21 cellular contexts compared by ENCODE assay signal in genomic region chr22:39155421-39155820, GRCh38. TPM values are rescaled to one million over a fixed set of nuclear protein-coding genes. Genes with fewer than 3 reads are reported as not detected.
"Had no signal": no experiment of that assay in that cellular context is flagged by ENCODE, and none has a peak within 500 bp of the region (broad histone marks: within the 10 kb centered on the region; RNA-seq: fewer than 3 reads in every experiment).

No MANE protein-coding gene starts in this region.

- ATAC-seq: activated CD4-positive, CD25-positive, alpha-beta regulatory T cell treated with anti-CD3 and anti-CD28 coated beads, Interleukin-2, amount 50 U/mL, for 24 hours; activated CD8-positive, alpha-beta T cell treated with anti-CD3 and anti-CD28 coated beads for 36 hours; activated T-cell treated with anti-CD3 and anti-CD28 coated beads, Interleukin-2, amount 50 U/mL, for 72 hours; body of pancreas; PC-3 had no signal

- H3K27ac ChIP-seq: ascending aorta, body of pancreas had no signal

- H3K36me3 ChIP-seq: ascending aorta had no signal

- H3K4me3 Mint-ChIP-seq: activated CD8-positive, alpha-beta T cell treated with anti-CD3 and anti-CD28 coated beads for 36 hours; activated naive CD4-positive, alpha-beta T cell treated with anti-CD3 and anti-CD28 coated beads, Interleukin-2, amount 50 U/mL, for 24 hours; activated T-cell treated with anti-CD3 and anti-CD28 coated beads, Interleukin-2, amount 50 U/mL, for 72 hours; T-helper 1 cell treated with Interleukin-12 subunit alpha and Interleukin-12 subunit beta and Interleukin-4 antibody, amounts not matched to agents 30 μg/mL and 1 μg/mL, for 36 hours had no signal

- DNase-seq: activated CD4-positive, alpha-beta T cell treated with anti-CD3 and anti-CD28 coated beads for 4 hours; activated CD8-positive, alpha-beta memory T cell treated with anti-CD3 and anti-CD28 coated beads, Interleukin-2, amount 50 U/mL, for 4 hours; activated CD8-positive, alpha-beta T cell treated with anti-CD3 and anti-CD28 coated beads for 36 hours; activated naive CD4-positive, alpha-beta T cell; activated T-cell treated with anti-CD3 and anti-CD28 coated beads, Interleukin-2, amount 50 U/mL, for 72 hours; body of pancreas; Kasumi-1; KBM-7; NCI-H1105 treated with DMSO at 0.1 percent for 48 hours; NCI-H1436 treated with DMSO at 0.1 percent for 48 hours; NCI-H187 treated with DMSO at 0.1 percent for 48 hours; NCI-H2081 treated with DMSO at 0.1 percent for 48 hours; NCI-H446; NCI-H524; PC-3; SHP77 treated with DMSO at 0.1 percent for 48 hours had no signal

- H3K9me3 Mint-ChIP-seq: activated CD8-positive, alpha-beta T cell treated with anti-CD3 and anti-CD28 coated beads for 36 hours; activated naive CD4-positive, alpha-beta T cell treated with anti-CD3 and anti-CD28 coated beads, Interleukin-2, amount 50 U/mL, for 24 hours; activated T-cell treated with anti-CD3 and anti-CD28 coated beads, Interleukin-2, amount 50 U/mL, for 72 hours; activated T-helper 2 cell treated with anti-CD3 and anti-CD28 coated beads, Interferon-gamma antibody, Interleukin-2, Interleukin-4, amounts not matched to agents 10 μg/mL and 5 μg/mL and 100 μg/mL, durations not matched to agents 14 hours and 24 hours and 36 hours; T-helper 1 cell treated with Interleukin-12 subunit alpha and Interleukin-12 subunit beta and Interleukin-4 antibody, amounts not matched to agents 30 μg/mL and 1 μg/mL, for 36 hours had no signal

- H3K27me3 ChIP-seq: ascending aorta had no signal

- H3K9me3 ChIP-seq: ascending aorta, body of pancreas had no signal

- H3K27me3 Mint-ChIP-seq: activated naive CD4-positive, alpha-beta T cell treated with anti-CD3 and anti-CD28 coated beads, Interleukin-2, amount 50 U/mL, for 24 hours had no signal

- H3K27ac Mint-ChIP-seq: activated CD8-positive, alpha-beta T cell treated with anti-CD3 and anti-CD28 coated beads for 36 hours; activated naive CD4-positive, alpha-beta T cell treated with anti-CD3 and anti-CD28 coated beads, Interleukin-2, amount 50 U/mL, for 24 hours; activated T-cell treated with anti-CD3 and anti-CD28 coated beads, Interleukin-2, amount 50 U/mL, for 72 hours; activated T-helper 2 cell treated with anti-CD3 and anti-CD28 coated beads, Interferon-gamma antibody, Interleukin-2, Interleukin-4, amounts not matched to agents 10 μg/mL and 5 μg/mL and 100 μg/mL, durations not matched to agents 14 hours and 24 hours and 36 hours; T-helper 1 cell treated with Interleukin-12 subunit alpha and Interleukin-12 subunit beta and Interleukin-4 antibody, amounts not matched to agents 30 μg/mL and 1 μg/mL, for 36 hours had no signal

- H3K4me3 ChIP-seq: ascending aorta, body of pancreas had no signal

RNA-seq across cellular contexts. Expression of gene APOBEC3H, which starts 58.4 kb away (rescaled TPM):
- total RNA-seq: ascending aorta, body of pancreas had no signal
